ENCODE assay signal across 8 cellular contexts in genomic region chr5:31530541-31531265, GRCh38. TPM values are rescaled to one million over a fixed set of nuclear protein-coding genes. Genes with fewer than 3 reads are reported as not detected.
A peak's percentile ranks its signal among the peaks of the same experiment; 100 is the strongest.
DNase-seq lines count a peak whose midpoint lies in the region; ATAC-seq and TF ChIP-seq lines count a peak whose summit lies in the region.

No MANE protein-coding gene starts in this region.

- TF ChIP-seq RAD21 in liver (IDR thresholded peaks at IDR 0.05): no peak

- WGBS in liver: 81% methylated on average over 9 of the region's 9 CpGs

- peaks cover 0 to 31% of the 10 kb centered on the region in 2 donors for H3K4me1 ChIP-seq in right atrium auricular region
- peaks cover 1 to 25% (median 21%) of the 10 kb centered on the region in 4 donors for H3K4me1 ChIP-seq in liver (ENCODE audit: control insufficient read depth in 4 of 4, insufficient read depth in 4 of 4, low read length in 3 of 4)

- H3K9ac ChIP-seq in liver (ENCODE audit: low read depth in 1 of 2, low read length in 2 of 2): peak overlapping the region in 1 of 2 donors; percentile 61

- intact Hi-C loops in left cardiac atrium (cut with DNase I): no loop called here

- H3K9me3 ChIP-seq in right atrium auricular region: no peaks in the 10 kb centered on the region
- H3K9me3 ChIP-seq in liver (ENCODE audit: control insufficient read depth in 4 of 4, low read length in 3 of 4): no peaks in the 10 kb centered on the region

- H3K4me3 ChIP-seq in right atrium auricular region (peak overlapping the region; percentile 75 to 82), liver (ENCODE audit: low read depth in 1 of 3, low read length in 3 of 3) (peak overlapping the region; percentile 96 to 97 (median 97))

- H3K36me3 ChIP-seq in right atrium auricular region (peaks cover 48% of the 10 kb centered on the region), liver (ENCODE audit: control insufficient read depth in 4 of 4, insufficient read depth in 3 of 4, low read depth in 1 of 4, low read length in 3 of 4) (peaks cover 11 to 36% (median 25%) of the 10 kb centered on the region in 4 donors)

- H3K27ac ChIP-seq in right atrium auricular region (no peak overlapping the region), liver (ENCODE audit: low read depth in 1 of 2, low read length in 2 of 2) (no peak overlapping the region)

- H3K27me3 Mint-ChIP-seq in activated naive CD8-positive, alpha-beta T cell: no peaks in the 10 kb centered on the region

- H3K36me3 Mint-ChIP-seq in activated naive CD8-positive, alpha-beta T cell: peaks cover 14% of the 10 kb centered on the region

- peak overlapping the region; percentile 99 for H3K4me3 Mint-ChIP-seq in activated naive CD8-positive, alpha-beta T cell

- H3K27ac Mint-ChIP-seq in activated naive CD8-positive, alpha-beta T cell: peak overlapping the region; percentile 96

- H3K9me3 Mint-ChIP-seq in activated naive CD8-positive, alpha-beta T cell (ENCODE audit: low read depth): no peaks in the 10 kb centered on the region

- H3K27me3 ChIP-seq in right atrium auricular region (no peaks in the 10 kb centered on the region), liver (ENCODE audit: control insufficient read depth in 4 of 4, insufficient read depth in 4 of 4, low read length in 3 of 4) (no peaks in the 10 kb centered on the region)

- no peak for ATAC-seq in left cardiac atrium

- H3K4me1 Mint-ChIP-seq in activated naive CD8-positive, alpha-beta T cell (ENCODE audit: low read depth): peaks cover 63% of the 10 kb centered on the region

- no peak for TF ChIP-seq CTCF in right atrium auricular region (IDR thresholded peaks at IDR 0.05)
- no peak for TF ChIP-seq CTCF in liver (IDR thresholded peaks at IDR 0.05; ENCODE audit: low read depth, low read length, missing input control)

- DNase-seq in right atrium auricular region (ENCODE audit: low spot score) (no peak), left cardiac atrium (no peak), HPDE6-E6E7 (ENCODE audit: extremely low spot score) (no peak), AML-193 (lab: John Stamatoyannopoulos, UW) (no peak), NCI-H2107 (lab: John Stamatoyannopoulos, UW) (no peak)
- DNase-seq in activated effector memory CD4-positive, alpha-beta T cell treated with anti-CD3 and anti-CD28 coated beads, Interleukin-2, amount 50 U/mL, for 16 hours: no peak

TF ChIP-seq in liver, 16 proteins besides CTCF, POLR2A, EP300 and RAD21:
- TF ChIP-seq YY1 (IDR thresholded peaks at IDR 0.05) (no peak), RXRA (IDR thresholded peaks at IDR 0.05) (no peak), SP1 (IDR thresholded peaks at IDR 0.05) (no peak), FOXA2 (IDR thresholded peaks at IDR 0.05) (no peak), GABPA (IDR thresholded peaks at IDR 0.05 in 1 of 2, conservative IDR thresholded peaks at IDR 0.05 in 1 of 2) (no peak), HNF4A (conservative IDR thresholded peaks at IDR 0.05) (no peak), NR2F2 (IDR thresholded peaks at IDR 0.05) (no peak), JUND (IDR thresholded peaks at IDR 0.05) (no peak), EGR1 (IDR thresholded peaks at IDR 0.05; ENCODE audit: low read depth in 2 of 2) (no peak), HNF4G (IDR thresholded peaks at IDR 0.05) (no peak)
- TF ChIP-seq, protein P1, sequence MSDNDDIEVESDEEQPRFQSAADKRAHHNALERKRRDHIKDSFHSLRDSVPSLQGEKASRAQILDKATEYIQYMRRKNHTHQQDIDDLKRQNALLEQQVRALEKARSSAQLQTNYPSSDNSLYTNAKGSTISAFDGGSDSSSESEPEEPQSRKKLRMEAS (IDR thresholded peaks at IDR 0.05): no peak

RNA-seq across cellular contexts. Expression of gene DROSHA, which starts 1.2 kb away (rescaled TPM):
- total RNA-seq in right atrium auricular region (10 to 100 TPM; 27.3 to 28.5 TPM), left cardiac atrium (10 to 100 TPM; 31.5 to 33.9 TPM), liver (10 to 100 TPM; 20.2 to 25.4 TPM)
- 10 to 100 TPM in 1 of 2 donors, 1 to 10 TPM in 1; 8.2 to 10.5 TPM for polyA plus RNA-seq in liver

RNA-seq across cellular contexts. Expression of gene C5orf22, which starts 1.4 kb away (rescaled TPM):
- total RNA-seq in right atrium auricular region: 10 to 100 TPM; 11.3 to 18.8 TPM
- total RNA-seq in left cardiac atrium: 10 to 100 TPM; 17.0 to 22.5 TPM
- 10 to 100 TPM in 1 of 2 donors, 1 to 10 TPM in 1; 7.7 to 10.3 TPM for total RNA-seq in liver
- 1 to 10 TPM; 4.6 to 6.4 TPM for polyA plus RNA-seq in liver
